13 cellular contexts compared by ENCODE assay signal in genomic region chr1:54546651-54547348, GRCh38. TPM values are rescaled to one million over a fixed set of nuclear protein-coding genes. Genes with fewer than 3 reads are reported as not detected.
DNase-seq lines count a peak whose midpoint lies in the region; ATAC-seq and TF ChIP-seq lines count a peak whose summit lies in the region.
"Had no signal": no experiment of that assay in that cellular context is flagged by ENCODE, and none has a peak within 500 bp of the region (broad histone marks: within the 10 kb centered on the region; RNA-seq: fewer than 3 reads in every experiment).

No MANE protein-coding gene starts in this region.

- intact Hi-C loops in prostate gland (cut with DNase I), result loop anchor here (5.0 to 10.0 kb wide), 3 partner anchors 98 to 168 kb away; partner anchors contain the start of genes MROH7, SSBP3 and TTC4

- no peaks in the 10 kb centered on the region for H3K4me1 ChIP-seq in prostate gland (replicated peaks)

- no peaks in the 10 kb centered on the region for H3K9me3 ChIP-seq in prostate gland
- H3K9me3 ChIP-seq: adrenal gland, SJSA1 had no signal

- no peak for TF ChIP-seq POLR2A in prostate gland (IDR thresholded peaks at IDR 0.05)

- H3K36me3 ChIP-seq in prostate gland, result no peaks in the 10 kb centered on the region
- H3K36me3 ChIP-seq: adrenal gland, SJSA1 had no signal

- WGBS in prostate gland, result 79% methylated on average over 10 of the region's 10 CpGs

- peak overlapping the region; percentile 70 to 78 for H3K27ac ChIP-seq in prostate gland
- H3K27ac ChIP-seq: SJSA1 had no signal

- ATAC-seq in HG02870 (IDR thresholded peaks at IDR 0.05; ENCODE audit: unreplicated experiment), result no peak
- no peak for ATAC-seq in GM21529 (IDR thresholded peaks at IDR 0.05; ENCODE audit: unreplicated experiment)
- ATAC-seq: activated CD8-positive, alpha-beta T cell treated with anti-CD3 and anti-CD28 coated beads, Interleukin-2, amount 10 ng/mL, durations not matched to agents 7 days and 5 days had no signal

- no peak overlapping the region for H3K4me3 ChIP-seq in epithelial cell of esophagus (ENCODE audit: low read length)
- no peak overlapping the region for H3K4me3 ChIP-seq in prostate gland
- H3K4me3 ChIP-seq: SJSA1 had no signal

- H3K27me3 ChIP-seq in prostate gland (replicated peaks; ENCODE audit: insufficient read depth), result no peaks in the 10 kb centered on the region
- H3K27me3 ChIP-seq: adrenal gland, SJSA1 had no signal

- TF ChIP-seq CTCF in epithelial cell of esophagus (IDR thresholded peaks at IDR 0.05; ENCODE audit: insufficient read depth, low read depth, low read length, missing control alignments), result no peak
- no peak for TF ChIP-seq CTCF in prostate gland (IDR thresholded peaks at IDR 0.05)

- DNase-seq in GDM1 (lab: John Stamatoyannopoulos, UW) (peak; percentile 79), NOMO-1 treated with DMSO at 0.1 percent for 48 hours (lab: John Stamatoyannopoulos, UW; ENCODE audit: unreplicated experiment) (peak; percentile 57), epithelial cell of esophagus (ENCODE audit: low read depth) (peak; percentile 17), prostate gland (ENCODE audit: low spot score) (no peak), dermis blood vessel endothelial cell (no peak), NCI-H1105 treated with DMSO at 0.1 percent for 48 hours (lab: John Stamatoyannopoulos, UW) (no peak)
- DNase-seq: activated CD8-positive, alpha-beta T cell treated with anti-CD3 and anti-CD28 coated beads, Interleukin-2, amount 10 ng/mL, durations not matched to agents 7 days and 5 days; CD4-positive, CD25-positive, alpha-beta regulatory T cell; stimulated activated CD4-positive, alpha-beta T cell treated with anti-CD3 and anti-CD28 coated beads, Interleukin-2, amount 100 ng/mL, for 48 hours had no signal

RNA-seq across cellular contexts. Expression of gene ACOT11, which starts 1.2 kb away (rescaled TPM):
- total RNA-seq in prostate gland (10 to 100 TPM in 1 of 2 donors, 1 to 10 TPM in 1; 6.7 to 18.6 TPM), dermis blood vessel endothelial cell (1.0 and 3.0 TPM in 2 replicates)

Comparison
In these comparisons a context has a peak if more than half of its experiments do, and no peak if none do; other contexts are left out.
1. DNase-seq: peak in GDM1 (single experiment), NOMO-1 treated with DMSO at 0.1 percent for 48 hours (single experiment) and epithelial cell of esophagus (single experiment); none in prostate gland (single experiment), dermis blood vessel endothelial cell (single experiment) and NCI-H1105 treated with DMSO at 0.1 percent for 48 hours (single experiment).